ENCODE assay signal across 24 cellular contexts in genomic region chr21:42601656-42602055, GRCh38.
"Had no signal": no experiment of that assay in that cellular context is flagged by ENCODE, and none has a peak within 500 bp of the region (broad histone marks: within the 10 kb centered on the region; RNA-seq: fewer than 3 reads in every experiment).

No MANE protein-coding gene starts in this region.

- H3K36me3 Mint-ChIP-seq: brain had no signal

- H3K27ac Mint-ChIP-seq: activated CD8-positive, alpha-beta T cell treated with anti-CD3 and anti-CD28 coated beads, Interleukin-2, amount 10 ng/mL, durations not matched to agents 7 days and 5 days; activated naive CD4-positive, alpha-beta T cell treated with anti-CD3 and anti-CD28 coated beads for 36 hours; activated naive CD8-positive, alpha-beta T cell; brain; T-helper 2 cell treated with Interferon-gamma antibody and Interleukin-4, amounts not matched to agents 5 μg/mL and 100 μg/mL, for 36 hours had no signal

- DNase-seq: activated CD4-positive, alpha-beta T cell treated with anti-CD3 and anti-CD28 coated beads for 4 hours; activated CD8-positive, alpha-beta T cell treated with anti-CD3 and anti-CD28 coated beads, Interleukin-2, amount 10 ng/mL, durations not matched to agents 7 days and 5 days; activated gamma-delta T cell; activated naive CD4-positive, alpha-beta T cell treated with anti-CD3 and anti-CD28 coated beads for 36 hours; activated T-cell treated with anti-CD3 and anti-CD28 coated beads, Interleukin-2, amount 50 U/mL, for 1 hour; amygdala; Karpas-422; MM.1S; NCI-H187; NCI-H2107; NCI-H510A treated with DMSO at 0.1 percent for 48 hours; NCI-H774; NK-92 treated with Interleukin-12 subunit alpha and Interleukin-12 subunit beta, amount 100 ng/mL, for 24 hours; OCI-M1; Right ventricle myocardium superior; RPMI8226; SW 1271 had no signal

- H3K4me1 Mint-ChIP-seq: brain had no signal

- H3K4me3 Mint-ChIP-seq: activated CD8-positive, alpha-beta T cell treated with anti-CD3 and anti-CD28 coated beads, Interleukin-2, amount 10 ng/mL, durations not matched to agents 7 days and 5 days; activated naive CD4-positive, alpha-beta T cell treated with anti-CD3 and anti-CD28 coated beads for 36 hours; activated naive CD8-positive, alpha-beta T cell; brain; T-helper 2 cell treated with Interferon-gamma antibody and Interleukin-4, amounts not matched to agents 5 μg/mL and 100 μg/mL, for 36 hours had no signal

- ATAC-seq: activated CD4-positive, CD25-positive, alpha-beta regulatory T cell treated with anti-CD3 and anti-CD28 coated beads, Interleukin-2, amount 50 U/mL, for 24 hours; activated CD8-positive, alpha-beta T cell treated with anti-CD3 and anti-CD28 coated beads, Interleukin-2, amount 10 ng/mL, durations not matched to agents 7 days and 5 days; K562; Panc1; SK-N-SH treated with all-trans-retinoic acid at 6 μM for 48 hours had no signal
